29 cellular contexts compared by ENCODE assay signal in the genomic region with DNA sequence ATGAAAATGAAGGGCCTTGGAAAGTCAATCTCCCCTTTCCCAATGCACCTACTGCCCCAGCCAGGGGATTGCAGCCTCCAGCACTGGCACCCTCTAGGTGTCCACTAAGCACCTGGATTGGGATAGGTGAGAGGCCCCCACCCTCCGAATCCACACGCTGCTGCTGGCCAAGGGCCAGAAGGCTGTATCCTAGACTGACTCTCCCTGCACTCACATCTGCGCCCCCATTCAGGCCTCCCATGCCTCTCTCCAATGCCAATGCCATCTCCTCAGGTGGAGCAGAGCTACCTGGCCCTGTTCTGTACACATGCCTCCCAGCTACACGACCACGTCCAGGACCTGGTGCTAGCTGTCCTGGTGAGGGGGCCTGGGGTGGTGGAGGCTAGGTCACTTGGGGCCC. TPM values are rescaled to one million over a fixed set of nuclear protein-coding genes. Genes with fewer than 3 reads are reported as not detected.
A peak's percentile ranks its signal among the peaks of the same experiment; 100 is the strongest.
DNase-seq lines count a peak whose midpoint lies in the region; ATAC-seq, FAIRE-seq and TF ChIP-seq lines count a peak whose summit lies in the region.
"Had no signal": no experiment of that assay in that cellular context is flagged by ENCODE, and none has a peak within 500 bp of the region (broad histone marks: within the 10 kb centered on the region; RNA-seq: fewer than 3 reads in every experiment).

No MANE protein-coding gene starts in this region.

- no peak overlapping the region for H3K18ac ChIP-seq in H1 (ENCODE audit: extremely low read depth, low read length)

- H3K4me3 ChIP-seq in H1 (ENCODE audit: extremely low read depth in 1 of 4, insufficient read depth in 2 of 4, low read depth in 3 of 4, low read length in 4 of 4), result no peak overlapping the region
- H3K4me3 ChIP-seq: A549, BLaER1, GM12878 had no signal

- H3K4me3 Mint-ChIP-seq in activated CD8-positive, alpha-beta memory T cell treated with anti-CD3 and anti-CD28 coated beads, Interleukin-2, amount 10 ng/mL, durations not matched to agents 7 days and 5 days, result no peak overlapping the region
- H3K4me3 Mint-ChIP-seq in WTC11, result no peak overlapping the region
- H3K4me3 Mint-ChIP-seq: CD14-positive monocyte; CD4-positive, alpha-beta memory T cell; CD4-positive, CD25-positive, alpha-beta regulatory T cell; CD8-positive, alpha-beta memory T cell had no signal

- H4K5ac ChIP-seq in H1 (ENCODE audit: insufficient read length, low read depth, low read length), result no peak overlapping the region

- TF ChIP-seq CTCF in WTC11 (IDR thresholded peaks at IDR 0.05) (no peak), H1 (IDR thresholded peaks at IDR 0.05; ENCODE audit: control extremely low read depth in 1 of 3, insufficient read depth in 1 of 3, low read depth in 1 of 3, low read length in 3 of 3) (no peak)

- H4K8ac ChIP-seq in H1 (ENCODE audit: extremely low read depth, insufficient read depth, low read length), result 0 out of 2 replicates have a peak overlapping the region, but pooled peaks have one; percentile 45

- ATAC-seq in activated CD8-positive, alpha-beta memory T cell treated with anti-CD3 and anti-CD28 coated beads, Interleukin-2, amount 10 ng/mL, durations not matched to agents 7 days and 5 days, result no peak
- no peak for ATAC-seq in WTC11
- ATAC-seq: A549, GM12878 had no signal

- CTCF ChIA-PET in activated CD8-positive, alpha-beta memory T cell treated with anti-CD3 and anti-CD28 coated beads, Interleukin-2, amount 10 ng/mL, durations not matched to agents 7 days and 5 days (lab: Charles Lee), result no interaction called here
- CTCF ChIA-PET in WTC11 (lab: Charles Lee), result interaction anchor here (1.4 to 1.6 kb wide), 2 partner anchors 65 to 93 kb away, joined by 4 to 5 read pairs; partner anchors contain the start of genes ATAD2B and TP53I3
- CTCF ChIA-PET in H1 (lab: Charles Lee; ENCODE audit: partially characterized antibody), result interaction anchor here (0.7 to 2.9 kb wide), 6 partner anchors 13 to 103 kb away, joined by 3 to 16 read pairs (median 6); partner anchors contain the start of gene TP53I3

- peak overlapping the region; percentile 12 for H3K27ac Mint-ChIP-seq in activated CD8-positive, alpha-beta memory T cell treated with anti-CD3 and anti-CD28 coated beads, Interleukin-2, amount 10 ng/mL, durations not matched to agents 7 days and 5 days
- H3K27ac Mint-ChIP-seq in WTC11, result peak overlapping the region; percentile 23; the same call in 1 of the 2 replicates
- H3K27ac Mint-ChIP-seq: CD14-positive monocyte; CD4-positive, CD25-positive, alpha-beta regulatory T cell; CD8-positive, alpha-beta memory T cell had no signal

- no peak overlapping the region for H3K27ac ChIP-seq in H1 (ENCODE audit: low read depth, low read length)
- H3K27ac ChIP-seq: 22Rv1, BLaER1 had no signal

- no peak overlapping the region for H2BK20ac ChIP-seq in H1 (ENCODE audit: low read length)

- H2BK15ac ChIP-seq in H1 (ENCODE audit: low read length), result peak overlapping the region; percentile 16; the same call in 1 of the 2 replicates

- DNase-seq in activated CD8-positive, alpha-beta memory T cell treated with anti-CD3 and anti-CD28 coated beads, Interleukin-2, amount 10 ng/mL, durations not matched to agents 7 days and 5 days, result no peak
- no peak for DNase-seq in activated CD8-positive, alpha-beta memory T cell treated with anti-CD3 and anti-CD28 coated beads, Interleukin-2, amount 50 U/mL, for 4 hours
- no peak for DNase-seq in WTC11 (ENCODE audit: low spot score)
- no peak for DNase-seq in H1 (ENCODE audit: low read depth in 1 of 2, low spot score in 2 of 2)
- DNase-seq in mesenteric fat pad (ENCODE audit: low spot score), result peak; percentile 59
- no peak for DNase-seq in kidney glomerular epithelial cell (lab: John Stamatoyannopoulos, UW)
- no peak for DNase-seq in activated CD4-positive, CD25-positive, alpha-beta regulatory T cell treated with anti-CD3 and anti-CD28 coated beads, Interleukin-2, amount 50 U/mL, for 72 hours
- DNase-seq in AG08396 (ENCODE audit: low spot score), result no peak
- DNase-seq: BE2C; C1 segment of cervical spinal cord; CD4-positive, alpha-beta memory T cell; CD4-positive, CD25-positive, alpha-beta regulatory T cell; CD8-positive, alpha-beta memory T cell; COR-L47; DMS 273 treated with DMSO at 0.1 percent for 48 hours; DMS153; DMS53; DMS79; DND-41; EL; GDM1 had no signal

- no peak overlapping the region for H2AFZ ChIP-seq in H1 (ENCODE audit: low read length)

- no peaks in the 10 kb centered on the region for H3K27me3 ChIP-seq in H1 (replicated peaks in 1 of 4; ENCODE audit: control insufficient read depth in 3 of 4, extremely low read depth in 1 of 4, insufficient read depth in 3 of 4, low read length in 3 of 4)
- H3K27me3 ChIP-seq: BE2C, BLaER1 had no signal

- H3K4me1 ChIP-seq in H1 (replicated peaks in 1 of 4; ENCODE audit: control insufficient read depth in 3 of 4, insufficient read depth in 4 of 4, low read length in 3 of 4), result peaks cover 3 to 32% (median 10%) of the 10 kb centered on the region in 4 experiments
- H3K4me1 ChIP-seq: BE2C, BLaER1 had no signal

- no peak overlapping the region for H3K23ac ChIP-seq in H1 (ENCODE audit: insufficient read length)

- H4K20me1 ChIP-seq in H1 (replicated peaks in 1 of 2; ENCODE audit: control insufficient read depth in 1 of 2, insufficient read depth in 2 of 2, low read length in 2 of 2), result no peaks in the 10 kb centered on the region
- H4K20me1 ChIP-seq: BLaER1 had no signal

- no peaks in the 10 kb centered on the region for H3K23me2 ChIP-seq in H1 (ENCODE audit: low read depth, low read length)

- peaks cover 0 to 9% (median under 1%) of the 10 kb centered on the region in 4 experiments; a peak in 3 of 8 replicates for H3K36me3 ChIP-seq in H1 (ENCODE audit: control insufficient read depth in 2 of 4, insufficient read depth in 4 of 4, low read length in 3 of 4)

- H3K79me2 ChIP-seq in H1 (ENCODE audit: control insufficient read depth in 1 of 2, insufficient read depth in 2 of 2, low read length in 2 of 2), result no peaks in the 10 kb centered on the region

- H3K4me2 ChIP-seq in H1 (ENCODE audit: insufficient read depth in 1 of 2, low read depth in 2 of 2, low read length in 2 of 2), result no peak overlapping the region
- H3K4me2 ChIP-seq: A549, BLaER1 had no signal

- no peaks in the 10 kb centered on the region for H3K4me1 Mint-ChIP-seq in activated CD8-positive, alpha-beta memory T cell treated with anti-CD3 and anti-CD28 coated beads, Interleukin-2, amount 10 ng/mL, durations not matched to agents 7 days and 5 days
- H3K4me1 Mint-ChIP-seq in WTC11, result peaks cover 40% of the 10 kb centered on the region
- H3K4me1 Mint-ChIP-seq: CD14-positive monocyte; CD4-positive, alpha-beta memory T cell; CD8-positive, alpha-beta memory T cell had no signal

- H3K79me1 ChIP-seq in H1 (ENCODE audit: low read depth, low read length), result peaks cover 3% of the 10 kb centered on the region; the same call in 1 of the 2 replicates

- H2AK5ac ChIP-seq in H1 (ENCODE audit: low read depth, low read length), result no peak overlapping the region

- no peak overlapping the region for H2BK120ac ChIP-seq in H1 (replicated peaks; ENCODE audit: low read depth, low read length)

- no peaks in the 10 kb centered on the region for H3K9me3 Mint-ChIP-seq in activated CD8-positive, alpha-beta memory T cell treated with anti-CD3 and anti-CD28 coated beads, Interleukin-2, amount 10 ng/mL, durations not matched to agents 7 days and 5 days (ENCODE audit: low read depth)
- no peaks in the 10 kb centered on the region for H3K9me3 Mint-ChIP-seq in WTC11
- H3K9me3 Mint-ChIP-seq: CD14-positive monocyte; CD4-positive, alpha-beta memory T cell; CD4-positive, CD25-positive, alpha-beta regulatory T cell; CD8-positive, alpha-beta memory T cell had no signal

- 87% methylated on average over 5 of the region's 5 CpGs; no CpG with 5 or more reads in 1 of the 2 experiments for WGBS in H1 (ENCODE audit: extremely low coverage in 1 of 2, insufficient coverage in 1 of 2, insufficient read length in 1 of 2, insufficient replicate concordance in 2 of 2, low coverage in 1 of 2, low lambda C conversion rate in 2 of 2, missing lambda C conversion rate in 1 of 2), 2 experiments

- FAIRE-seq in H1 (lab: Jason Lieb, UNC), result no peak
- FAIRE-seq: A549, GM12878, GM12892, GM18507 had no signal

- no peak for TF ChIP-seq RAD21 in H1 (IDR thresholded peaks at IDR 0.05 in 1 of 2, conservative IDR thresholded peaks at IDR 0.05 in 1 of 2; ENCODE audit: low read depth in 2 of 2, low read length in 2 of 2)

- H3K56ac ChIP-seq in H1 (replicated peaks; ENCODE audit: insufficient read length, low read depth, low read length), result no peak overlapping the region

- H4K91ac ChIP-seq in H1 (replicated peaks; ENCODE audit: insufficient read length, low read length), result no peak overlapping the region

- no peak for TF ChIP-seq POLR2A in H1 (IDR thresholded peaks at IDR 0.05; ENCODE audit: control extremely low read depth in 1 of 2, low read depth in 2 of 2, low read length in 2 of 2)

- POLR2A ChIA-PET in WTC11 (lab: Charles Lee), result interaction anchor here (1.7 kb wide), 1 partner anchor 9 kb away, joined by 4 read pairs; the partner anchor contains the start of gene MFSD2B
- POLR2A ChIA-PET in H1 (lab: Charles Lee; ENCODE audit: partially characterized antibody), result interaction anchor here (2.0 kb wide), 2 partner anchors 10 to 13 kb away, joined by 4 to 5 read pairs; partner anchors contain the start of gene MFSD2B

- H3K27me3 Mint-ChIP-seq in activated CD8-positive, alpha-beta memory T cell treated with anti-CD3 and anti-CD28 coated beads, Interleukin-2, amount 10 ng/mL, durations not matched to agents 7 days and 5 days, result no peaks in the 10 kb centered on the region
- no peaks in the 10 kb centered on the region for H3K27me3 Mint-ChIP-seq in WTC11 (ENCODE audit: low read depth)
- H3K27me3 Mint-ChIP-seq: CD4-positive, alpha-beta memory T cell; CD4-positive, CD25-positive, alpha-beta regulatory T cell; CD8-positive, alpha-beta memory T cell had no signal

- no peak for TF ChIP-seq EP300 in H1 (IDR thresholded peaks at IDR 0.05; ENCODE audit: borderline replicate concordance in 1 of 2, low read depth in 2 of 2, low read length in 2 of 2)

- H3K14ac ChIP-seq in H1 (ENCODE audit: insufficient read length), result no peak overlapping the region

- H2BK5ac ChIP-seq in H1 (ENCODE audit: low read depth, low read length), result no peak overlapping the region

- no peak overlapping the region for H3K9ac ChIP-seq in H1 (replicated peaks in 1 of 4; ENCODE audit: extremely low read depth in 1 of 4, low read depth in 3 of 4, low read length in 3 of 4)
- H3K9ac ChIP-seq: BLaER1 had no signal

- peak overlapping the region; percentile 27; the same call in 1 of the 2 replicates for H2BK12ac ChIP-seq in H1 (ENCODE audit: low read depth, low read length)

- H3K9me3 ChIP-seq in H1 (ENCODE audit: insufficient read depth in 2 of 2, low read depth in 1 of 2, low read length in 1 of 2), result no peaks in the 10 kb centered on the region
- H3K9me3 ChIP-seq: A549, BE2C, BLaER1 had no signal

- no peak overlapping the region for H3K4ac ChIP-seq in H1 (replicated peaks; ENCODE audit: insufficient read length, low read depth, low read length)

- no peaks in the 10 kb centered on the region for H3K36me3 Mint-ChIP-seq in activated CD8-positive, alpha-beta memory T cell treated with anti-CD3 and anti-CD28 coated beads, Interleukin-2, amount 10 ng/mL, durations not matched to agents 7 days and 5 days
- peaks cover 13% of the 10 kb centered on the region for H3K36me3 Mint-ChIP-seq in WTC11

RNA-seq across cellular contexts. Expression of gene MFSD2B, which starts 9.8 kb away (rescaled TPM):
- total RNA-seq in activated CD8-positive, alpha-beta memory T cell treated with anti-CD3 and anti-CD28 coated beads, Interleukin-2, amount 10 ng/mL, durations not matched to agents 7 days and 5 days, result not detected
- total RNA-seq in WTC11 (2021) (0.42 to 0.55 TPM (median 0.50 TPM) in 3 replicates), mesenteric fat pad (not detected)
- 0.48 and 1.1 TPM in 2 replicates for total RNA-seq in H1 (2021; fragmentation: NEBNext Ultra II Directional; extraction: Animal tissue kit (Norgen Biotek cat#: 25700))
- polyA plus RNA-seq in H1 (2011; rRNA removed), result 0.33 and 0.46 TPM in 2 replicates
- polyA plus RNA-seq in H1 (2011; cell fraction: cytosol; rRNA removed), result 0.16 TPM
- polyA plus RNA-seq in H1 (2011; cell fraction: nucleus; rRNA removed), result 0.81 TPM
- polyA plus RNA-seq in H1 (2012, experiment 1 of 2), result 0.17 to 2.4 TPM (median 1.1 TPM) in 4 replicates
- polyA plus RNA-seq in H1 (2012, experiment 2 of 2), result 0.31 TPM
- polyA plus RNA-seq in H1 (2013, experiment 1 of 2), result 0.59 TPM
- 0.44 TPM for polyA plus RNA-seq in H1 (2013, experiment 2 of 2)
- 0.17 and 1.4 TPM in 2 replicates for polyA minus RNA-seq in H1 (2011; rRNA and poly(A)+ RNA removed)
- polyA minus RNA-seq in H1 (2011; cell fraction: cytosol; rRNA and poly(A)+ RNA removed), result not detected
- 0.20 TPM for polyA minus RNA-seq in H1 (2011; cell fraction: nucleus; rRNA and poly(A)+ RNA removed)
- total RNA-seq: A172; CD4-positive, alpha-beta memory T cell had no signal
- polyA plus RNA-seq: CD4-positive, alpha-beta memory T cell; CD4-positive, CD25-positive, alpha-beta regulatory T cell; CD8-positive, alpha-beta memory T cell had no signal

RNA-seq across cellular contexts. Expression of gene WDCP, which starts 27.5 kb away (rescaled TPM):
- 10 to 100 TPM; 22.8 to 26.5 TPM for total RNA-seq in activated CD8-positive, alpha-beta memory T cell treated with anti-CD3 and anti-CD28 coated beads, Interleukin-2, amount 10 ng/mL, durations not matched to agents 7 days and 5 days
- total RNA-seq in WTC11 (2021) (30.5 to 33.6 TPM (median 31.9 TPM) in 3 replicates), mesenteric fat pad (7.2 TPM)
- 37.6 and 40.1 TPM in 2 replicates for total RNA-seq in H1 (2021; fragmentation: NEBNext Ultra II Directional; extraction: Animal tissue kit (Norgen Biotek cat#: 25700))
- polyA plus RNA-seq in H1 (2011; rRNA removed), result 18.0 and 19.2 TPM in 2 replicates
- 21.5 TPM for polyA plus RNA-seq in H1 (2011; cell fraction: cytosol; rRNA removed)
- polyA plus RNA-seq in H1 (2011; cell fraction: nucleus; rRNA removed), result 22.9 TPM
- polyA plus RNA-seq in H1 (2012, experiment 1 of 2), result 18.2 to 21.5 TPM (median 20.2 TPM) in 4 replicates
- polyA plus RNA-seq in H1 (2012, experiment 2 of 2), result 1.3 TPM
- 15.0 TPM for polyA plus RNA-seq in H1 (2013, experiment 1 of 2)
- 15.4 TPM for polyA plus RNA-seq in H1 (2013, experiment 2 of 2)
- polyA minus RNA-seq in H1 (2011; rRNA and poly(A)+ RNA removed), result 119 and 146 TPM in 2 replicates
- 14.8 TPM for polyA minus RNA-seq in H1 (2011; cell fraction: cytosol; rRNA and poly(A)+ RNA removed)
- 20.8 TPM for polyA minus RNA-seq in H1 (2011; cell fraction: nucleus; rRNA and poly(A)+ RNA removed)

RNA-seq across cellular contexts. Expression of gene FKBP1B, which starts 29.8 kb away (rescaled TPM):
- total RNA-seq in activated CD8-positive, alpha-beta memory T cell treated with anti-CD3 and anti-CD28 coated beads, Interleukin-2, amount 10 ng/mL, durations not matched to agents 7 days and 5 days, result 1 to 10 TPM; 4.6 to 5.5 TPM
- total RNA-seq in WTC11 (2021) (58.6 to 83.9 TPM (median 74.8 TPM) in 3 replicates), mesenteric fat pad (5.0 TPM)
- total RNA-seq in H1 (2021; fragmentation: NEBNext Ultra II Directional; extraction: Animal tissue kit (Norgen Biotek cat#: 25700)), result 47.6 and 50.8 TPM in 2 replicates
- polyA plus RNA-seq in H1 (2011; rRNA removed), result 135 and 151 TPM in 2 replicates
- polyA plus RNA-seq in H1 (2011; cell fraction: cytosol; rRNA removed), result 115 TPM
- polyA plus RNA-seq in H1 (2011; cell fraction: nucleus; rRNA removed), result 66.1 TPM
- 66.5 to 71.0 TPM (median 68.8 TPM) in 4 replicates for polyA plus RNA-seq in H1 (2012, experiment 1 of 2)
- polyA plus RNA-seq in H1 (2012, experiment 2 of 2), result 56.0 TPM
- polyA plus RNA-seq in H1 (2013, experiment 1 of 2), result 49.8 TPM
- polyA plus RNA-seq in H1 (2013, experiment 2 of 2), result 49.9 TPM
- 55.8 and 56.9 TPM in 2 replicates for polyA minus RNA-seq in H1 (2011; rRNA and poly(A)+ RNA removed)
- 18.5 TPM for polyA minus RNA-seq in H1 (2011; cell fraction: cytosol; rRNA and poly(A)+ RNA removed)
- polyA minus RNA-seq in H1 (2011; cell fraction: nucleus; rRNA and poly(A)+ RNA removed), result 17.9 TPM

RNA-seq across cellular contexts. Expression of gene SF3B6, which starts 56.4 kb away (rescaled TPM):
- total RNA-seq in activated CD8-positive, alpha-beta memory T cell treated with anti-CD3 and anti-CD28 coated beads, Interleukin-2, amount 10 ng/mL, durations not matched to agents 7 days and 5 days, result 100 to 1,000 TPM in 1 of 2 experiments, 10 to 100 TPM in 1; 85.4 to 115 TPM
- 117 to 128 TPM (median 126 TPM) in 3 replicates for total RNA-seq in WTC11 (2021)
- total RNA-seq in H1 (2021; fragmentation: NEBNext Ultra II Directional; extraction: Animal tissue kit (Norgen Biotek cat#: 25700)), result 126 and 127 TPM in 2 replicates
- polyA plus RNA-seq in H1 (2011; rRNA removed), result 86.6 and 155 TPM in 2 replicates
- polyA plus RNA-seq in H1 (2011; cell fraction: cytosol; rRNA removed), result 176 TPM
- 33.1 TPM for polyA plus RNA-seq in H1 (2011; cell fraction: nucleus; rRNA removed)
- polyA plus RNA-seq in H1 (2012, experiment 1 of 2), result 105 to 184 TPM (median 117 TPM) in 4 replicates
- polyA plus RNA-seq in H1 (2012, experiment 2 of 2), result 246 TPM
- 180 TPM for polyA plus RNA-seq in H1 (2013, experiment 1 of 2)
- 197 TPM for polyA plus RNA-seq in H1 (2013, experiment 2 of 2)
- 21.8 and 39.5 TPM in 2 replicates for polyA minus RNA-seq in H1 (2011; rRNA and poly(A)+ RNA removed)
- 36.9 TPM for polyA minus RNA-seq in H1 (2011; cell fraction: cytosol; rRNA and poly(A)+ RNA removed)
- 22.6 TPM for polyA minus RNA-seq in H1 (2011; cell fraction: nucleus; rRNA and poly(A)+ RNA removed)
- 59.3 TPM for total RNA-seq in mesenteric fat pad
